20 cellular contexts compared by ENCODE assay signal in genomic region chr22:40226620-40227019, GRCh38.
"Had no signal": no experiment of that assay in that cellular context is flagged by ENCODE, and none has a peak within 500 bp of the region (broad histone marks: within the 10 kb centered on the region; RNA-seq: fewer than 3 reads in every experiment).

No MANE protein-coding gene starts in this region.

- H3K9me3 Mint-ChIP-seq: activated naive CD4-positive, alpha-beta T cell treated with anti-CD3 and anti-CD28 coated beads, Interleukin-2, amount 10 ng/mL, durations not matched to agents 7 days and 5 days; activated T-helper 2 cell treated with anti-CD3 and anti-CD28 coated beads, Interferon-gamma antibody, Interleukin-2, Interleukin-4, amounts not matched to agents 10 μg/mL and 5 μg/mL and 100 μg/mL, durations not matched to agents 14 hours and 24 hours and 36 hours; stimulated activated naive CD8-positive, alpha-beta T cell treated with anti-CD3 and anti-CD28 coated beads, Interleukin-15, Interleukin-2, amounts not matched to agents 100 ng/mL and 50 ng/mL, for 24 hours had no signal

- H3K27me3 Mint-ChIP-seq: activated naive CD4-positive, alpha-beta T cell treated with anti-CD3 and anti-CD28 coated beads, Interleukin-2, amount 10 ng/mL, durations not matched to agents 7 days and 5 days; stimulated activated naive CD8-positive, alpha-beta T cell treated with anti-CD3 and anti-CD28 coated beads, Interleukin-15, Interleukin-2, amounts not matched to agents 100 ng/mL and 50 ng/mL, for 24 hours had no signal

- DNase-seq: activated CD4-positive, alpha-beta T cell treated with anti-CD3 and anti-CD28 coated beads, Interleukin-2, amount 50 U/mL, for 1 hour; activated naive CD4-positive, alpha-beta T cell treated with anti-CD3 and anti-CD28 coated beads, Interleukin-2, amount 10 ng/mL, durations not matched to agents 7 days and 5 days; activated T-cell treated with anti-CD3 and anti-CD28 coated beads for 4 hours; amygdala; body of pancreas; caudate nucleus; colonic mucosa; hypothalamus; left ventricle myocardium inferior; mucosa of descending colon; right lobe of liver; stimulated activated CD4-positive, alpha-beta T cell treated with anti-CD3 and anti-CD28 coated beads, Interleukin-4, amount 100 ng/mL, for 4 hours; stimulated activated CD8-positive, alpha-beta memory T cell treated with anti-CD3 and anti-CD28 coated beads, Interleukin-4, amount 100 ng/mL, for 48 hours; upper lobe of left lung had no signal

- H3K9me3 ChIP-seq: body of pancreas, colonic mucosa, esophagus muscularis mucosa, left ventricle myocardium inferior, mucosa of descending colon, right lobe of liver, suprapubic skin, upper lobe of left lung had no signal

- H3K27ac ChIP-seq: body of pancreas, colonic mucosa, esophagus muscularis mucosa, left ventricle myocardium inferior, right lobe of liver, suprapubic skin, upper lobe of left lung had no signal

- H3K4me1 ChIP-seq: colonic mucosa, right lobe of liver had no signal

- H3K4me2 ChIP-seq: smooth muscle cell had no signal

- H3K27me3 ChIP-seq: body of pancreas, colonic mucosa, esophagus muscularis mucosa, right lobe of liver, suprapubic skin, upper lobe of left lung had no signal

- H3K27ac Mint-ChIP-seq: activated naive CD4-positive, alpha-beta T cell treated with anti-CD3 and anti-CD28 coated beads, Interleukin-2, amount 10 ng/mL, durations not matched to agents 7 days and 5 days; activated T-helper 2 cell treated with anti-CD3 and anti-CD28 coated beads, Interferon-gamma antibody, Interleukin-2, Interleukin-4, amounts not matched to agents 10 μg/mL and 5 μg/mL and 100 μg/mL, durations not matched to agents 14 hours and 24 hours and 36 hours; stimulated activated naive CD8-positive, alpha-beta T cell treated with anti-CD3 and anti-CD28 coated beads, Interleukin-15, Interleukin-2, amounts not matched to agents 100 ng/mL and 50 ng/mL, for 24 hours had no signal

- H3K4me3 Mint-ChIP-seq: activated naive CD4-positive, alpha-beta T cell treated with anti-CD3 and anti-CD28 coated beads, Interleukin-2, amount 10 ng/mL, durations not matched to agents 7 days and 5 days; stimulated activated naive CD8-positive, alpha-beta T cell treated with anti-CD3 and anti-CD28 coated beads, Interleukin-15, Interleukin-2, amounts not matched to agents 100 ng/mL and 50 ng/mL, for 24 hours had no signal

- ATAC-seq: activated CD4-positive, CD25-positive, alpha-beta regulatory T cell treated with anti-CD3 and anti-CD28 coated beads, Interleukin-2, amount 50 U/mL, for 24 hours; body of pancreas; mucosa of descending colon; right lobe of liver had no signal
